Comparison of ENCODE assay signal across 14 cellular contexts in genomic region chr6:144758602-144759001, GRCh38.
DNase-seq lines count a peak whose midpoint lies in the region; ATAC-seq and TF ChIP-seq lines count a peak whose summit lies in the region.
"Had no signal": no experiment of that assay in that cellular context is flagged by ENCODE, and none has a peak within 500 bp of the region (broad histone marks: within the 10 kb centered on the region; RNA-seq: fewer than 3 reads in every experiment).

No MANE protein-coding gene starts in this region.

- DNase-seq in A673 (ENCODE audit: low spot score) (peak; percentile 2), LoVo (ENCODE audit: low spot score) (peak; percentile 50), choroid plexus epithelial cell (ENCODE audit: low read depth) (peak; percentile 64), NCI-H2171 (lab: John Stamatoyannopoulos, UW) (no peak), GM19240 (ENCODE audit: insufficient read length, low spot score) (no peak), SW 1271 (lab: John Stamatoyannopoulos, UW) (no peak)
- DNase-seq: H9; NCI-H2029 treated with DMSO at 0.1 percent for 48 hours; posterior cingulate gyrus; stimulated activated CD4-positive, alpha-beta T cell treated with anti-CD3 and anti-CD28 coated beads, Interleukin-4, amount 100 ng/mL, for 1 hour; substantia nigra had no signal

- H3K4me3 ChIP-seq in A673 (ENCODE audit: low read depth, low read length, poor library complexity, severe bottlenecking) (no peak overlapping the region), choroid plexus epithelial cell (ENCODE audit: low read depth, low read length) (no peak overlapping the region)
- H3K4me3 ChIP-seq: lung had no signal

- BruUV-seq in A673 (replicated peaks; lab: Mats Ljungman, UMichigan) = no TSS peak

- POLR2A ChIA-PET in A673 (lab: Charles Lee; ENCODE audit: low non-redundant PET) = no interaction called here

- no peak overlapping the region for H3K27ac ChIP-seq in A673 (ENCODE audit: low read depth, low read length, poor library complexity, severe bottlenecking)

- no peaks in the 10 kb centered on the region for H3K9me3 ChIP-seq in A673 (ENCODE audit: low read depth, low read length, poor library complexity, severe bottlenecking)

- no peaks in the 10 kb centered on the region for H3K27me3 ChIP-seq in A673 (replicated peaks; ENCODE audit: insufficient read depth, low read depth, low read length, poor library complexity)

- intact Hi-C loops in A673 (cut with micrococcal nuclease; ENCODE audit: unreplicated experiment) = no loop called here

- CTCF ChIA-PET in A673 (lab: Charles Lee) = no interaction called here

- ATAC-seq in GM19023 (IDR thresholded peaks at IDR 0.05; ENCODE audit: unreplicated experiment) = peak; percentile 57
- no peak for ATAC-seq in HG03095 (IDR thresholded peaks at IDR 0.05; ENCODE audit: unreplicated experiment)

- no peaks in the 10 kb centered on the region for H3K4me1 ChIP-seq in A673 (ENCODE audit: insufficient read depth, low read length, poor library complexity, severe bottlenecking)

- no peaks in the 10 kb centered on the region for H3K36me3 ChIP-seq in A673 (ENCODE audit: insufficient read depth, low read length, poor library complexity, severe bottlenecking)

- no peak for TF ChIP-seq CTCF in A673 (conservative IDR thresholded peaks at IDR 0.05; ENCODE audit: low read depth, low read length)
- no peak for TF ChIP-seq CTCF in choroid plexus epithelial cell (conservative IDR thresholded peaks at IDR 0.05; ENCODE audit: low read depth, low read length)

Comparison
In these comparisons a context has a peak if more than half of its experiments do, and no peak if none do; other contexts are left out.
1. DNase-seq: peak in A673 (single experiment), LoVo (single experiment) and choroid plexus epithelial cell (single experiment); none in NCI-H2171 (single experiment), GM19240 (single experiment) and SW 1271 (0 of 2).